ENCODE assay signal across 15 cellular contexts in genomic region chr6:68192988-68193387, GRCh38.
"Had no signal": no experiment of that assay in that cellular context is flagged by ENCODE, and none has a peak within 500 bp of the region (broad histone marks: within the 10 kb centered on the region; RNA-seq: fewer than 3 reads in every experiment).

No MANE protein-coding gene starts in this region.

- H3K4me3 ChIP-seq: heart left ventricle, ovary, prostate gland, thyroid gland, upper lobe of right lung had no signal

- DNase-seq: activated gamma-delta T cell treated with Interleukin-2 at 50 U/mL for 16 hours; activated T-cell treated with anti-CD3 and anti-CD28 coated beads, Interleukin-2, amount 50 U/mL, for 1 hour; aorta; effector CD4-positive, alpha-beta T cell; heart left ventricle; islet precursor cell; left cardiac atrium; midbrain; ovary; stimulated activated CD4-positive, alpha-beta T cell treated with anti-CD3 and anti-CD28 coated beads, Interleukin-2, amount 100 ng/mL, for 48 hours; stimulated activated naive CD8-positive, alpha-beta T cell treated with anti-CD3 and anti-CD28 coated beads, Interleukin-15, Interleukin-2, amounts not matched to agents 100 U/mL and 50 U/mL, for 24 hours; thyroid gland; upper lobe of right lung had no signal

- ATAC-seq: heart left ventricle; left cardiac atrium; natural killer cell treated with Interleukin-12 subunit alpha and Interleukin-12 subunit beta and Interleukin-15 and Interleukin-18, amount 100 ng/mL, for 72 hours; stimulated activated naive CD8-positive, alpha-beta T cell treated with anti-CD3 and anti-CD28 coated beads, Interleukin-15, Interleukin-2, amounts not matched to agents 100 U/mL and 50 U/mL, for 24 hours; upper lobe of right lung had no signal
